21 cellular contexts compared by ENCODE assay signal in the genomic region with DNA sequence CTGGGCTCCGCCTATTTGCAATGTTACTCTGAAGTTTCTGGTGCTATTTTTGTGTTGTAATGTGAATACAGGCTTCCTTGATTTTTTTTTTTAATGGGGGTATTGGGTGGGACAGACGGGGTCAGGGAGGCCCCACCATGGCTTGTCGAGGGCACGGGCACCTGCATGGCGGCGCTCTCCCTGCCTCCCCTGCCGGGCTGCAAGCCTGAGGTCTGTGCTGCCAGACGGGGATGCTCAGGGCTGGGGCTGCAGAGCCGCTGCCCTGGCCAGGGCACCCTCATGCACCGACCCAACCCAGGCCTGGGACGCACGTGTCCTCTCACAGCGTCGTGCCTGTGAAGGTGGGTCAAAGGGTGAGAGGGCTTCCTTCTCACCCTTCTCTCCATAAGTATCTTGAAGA. TPM values are rescaled to one million over a fixed set of nuclear protein-coding genes. Genes with fewer than 3 reads are reported as not detected.
"Had no signal": no experiment of that assay in that cellular context is flagged by ENCODE, and none has a peak within 500 bp of the region (broad histone marks: within the 10 kb centered on the region; RNA-seq: fewer than 3 reads in every experiment).

No MANE protein-coding gene starts in this region.

- DNase-seq: colonic mucosa; cortex of kidney; effector CD8-positive, alpha-beta T cell; effector memory CD8-positive, alpha-beta T cell; endodermal cell; foreskin keratinocyte; glutamatergic neuron; head of caudate nucleus; heart right ventricle; hippocampal formation; left cardiac atrium; left lung; left ventricle myocardium superior; lower lobe of right lung; mesendoderm; midbrain had no signal

- H3K4me3 Mint-ChIP-seq: dendritic cell treated with granulocyte-macrophage colony-stimulating factor and Interleukin-4, amounts not matched to agents 40 ng/mL and 50 ng/mL, for 4 days; effector memory CD8-positive, alpha-beta T cell; endodermal cell; memory B cell had no signal

- H3K27me3 Mint-ChIP-seq: effector memory CD8-positive, alpha-beta T cell; memory B cell had no signal

- H3K27ac ChIP-seq: colonic mucosa, esophagus muscularis mucosa, foreskin keratinocyte, gastroesophageal sphincter, heart right ventricle, left lung, lower lobe of right lung had no signal

- H3K4me1 Mint-ChIP-seq: endodermal cell had no signal

- H3K27me3 ChIP-seq: colonic mucosa had no signal

- H3K4me3 ChIP-seq: colonic mucosa, esophagus muscularis mucosa, gastroesophageal sphincter, heart right ventricle, left lung, lower lobe of right lung had no signal

- H3K36me3 Mint-ChIP-seq: memory B cell had no signal

- H3K27ac Mint-ChIP-seq: dendritic cell treated with granulocyte-macrophage colony-stimulating factor and Interleukin-4, amounts not matched to agents 40 ng/mL and 50 ng/mL, for 4 days; effector memory CD8-positive, alpha-beta T cell; endodermal cell; memory B cell had no signal

- H3K4me1 ChIP-seq: colonic mucosa, foreskin keratinocyte, left lung had no signal

- ATAC-seq: effector memory CD8-positive, alpha-beta T cell; foreskin keratinocyte; gastroesophageal sphincter; heart right ventricle; left cardiac atrium; left lung; left ventricle myocardium superior; lower lobe of right lung had no signal

- H3K36me3 ChIP-seq: colonic mucosa, esophagus muscularis mucosa, gastroesophageal sphincter, heart right ventricle, left lung, lower lobe of right lung had no signal

- H3K9me3 Mint-ChIP-seq: dendritic cell treated with granulocyte-macrophage colony-stimulating factor and Interleukin-4, amounts not matched to agents 40 ng/mL and 50 ng/mL, for 4 days; effector memory CD8-positive, alpha-beta T cell; endodermal cell; memory B cell had no signal

- H3K9me3 ChIP-seq: colonic mucosa, esophagus muscularis mucosa, gastroesophageal sphincter, heart right ventricle, left lung, lower lobe of right lung had no signal

RNA-seq across cellular contexts. Expression of a gene that starts 57.4 kb away (rescaled TPM):
- polyA plus RNA-seq: keratinocyte had no signal
